In the genomic region with DNA sequence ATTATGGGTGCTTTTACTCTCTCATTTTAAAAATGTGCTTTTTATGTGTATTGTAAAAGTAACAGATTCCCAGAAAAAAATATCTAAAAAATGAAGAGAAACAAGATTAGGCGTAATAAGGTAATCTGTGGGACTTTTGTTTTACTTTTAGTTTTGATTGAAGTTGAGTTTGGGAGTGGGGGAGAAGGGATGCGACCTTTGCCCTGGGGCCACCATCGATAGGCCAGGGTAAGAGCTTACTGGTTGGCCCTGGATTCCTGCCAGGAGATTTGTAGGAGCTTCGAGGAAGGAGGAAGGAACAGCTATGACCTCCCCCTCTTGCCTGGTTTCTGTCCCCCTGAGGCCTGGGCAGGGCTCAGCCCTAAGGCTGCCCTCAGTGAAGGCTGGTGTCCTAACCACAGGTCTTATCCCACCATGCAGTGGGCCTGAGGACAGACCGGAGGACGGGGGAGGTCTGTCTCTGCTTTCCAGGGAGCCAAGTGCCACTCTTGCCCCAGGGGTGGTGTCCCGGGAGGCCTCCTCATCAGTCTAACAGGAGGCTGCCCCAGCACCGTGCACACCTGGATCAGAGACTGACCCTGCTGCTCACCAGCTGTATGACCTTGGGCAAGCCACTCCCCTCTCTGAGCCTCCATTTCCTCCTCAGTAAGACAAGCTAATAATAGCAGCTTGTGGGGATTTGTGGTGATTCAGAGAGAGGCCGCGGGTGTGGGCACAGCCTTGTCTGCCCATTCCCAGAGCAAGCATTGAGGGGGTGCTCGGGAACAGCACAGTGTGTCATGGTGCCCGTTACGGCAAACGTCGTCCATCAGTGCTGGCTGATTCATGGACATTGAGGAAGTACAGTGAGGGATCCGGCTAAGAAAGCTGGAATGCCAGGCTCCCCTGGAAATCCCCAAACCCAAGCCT, we compare ENCODE assay signal across 8 cellular contexts. TPM values are rescaled to one million over a fixed set of nuclear protein-coding genes. Genes with fewer than 3 reads are reported as not detected.
DNase-seq lines count a peak whose midpoint lies in the region; ATAC-seq and TF ChIP-seq lines count a peak whose summit lies in the region.

No MANE protein-coding gene starts in this region.

- no peaks in the 10 kb centered on the region for H4K20me1 ChIP-seq in IMR-90 (ENCODE audit: insufficient read depth, low read length)

- no peaks in the 10 kb centered on the region for H3K9me3 Mint-ChIP-seq in CD8-positive, alpha-beta T cell

- no peaks in the 10 kb centered on the region for H3K27me3 ChIP-seq in IMR-90 (ENCODE audit: control insufficient read depth, insufficient read depth, low read length)
- no peaks in the 10 kb centered on the region for H3K27me3 ChIP-seq in transverse colon
- no peaks in the 10 kb centered on the region for H3K27me3 ChIP-seq in CD8-positive, alpha-beta T cell (ENCODE audit: insufficient read depth, low read length)

- peak overlapping the region; percentile 97 for H2AK9ac ChIP-seq in IMR-90 (replicated peaks; ENCODE audit: low read depth, low read length, poor library complexity)

- H3K4me2 ChIP-seq in IMR-90 (ENCODE audit: low read depth, low read length), result no peak overlapping the region

- H3K9ac ChIP-seq in IMR-90 (ENCODE audit: low read depth, low read length), result no peak overlapping the region

- peak overlapping the region; percentile 79 for H4K5ac ChIP-seq in IMR-90 (ENCODE audit: low read depth, low read length)

- peak overlapping the region; percentile 90 for H2BK5ac ChIP-seq in IMR-90 (ENCODE audit: low read depth, low read length, poor library complexity, severe bottlenecking)

- no peak overlapping the region for H3K27ac Mint-ChIP-seq in CD8-positive, alpha-beta T cell

- H3K9me3 ChIP-seq in IMR-90 (ENCODE audit: control insufficient read depth, insufficient read depth, low read length) (no peaks in the 10 kb centered on the region), transverse colon (no peaks in the 10 kb centered on the region)
- H3K9me3 ChIP-seq in CD8-positive, alpha-beta T cell (ENCODE audit: low read length), result no peaks in the 10 kb centered on the region

- H2AK5ac ChIP-seq in IMR-90 (ENCODE audit: low read depth, low read length), result peak overlapping the region; percentile 96

- WGBS in IMR-90 (ENCODE audit: extremely low coverage in 2 of 2, insufficient read length in 1 of 2), 2 experiments, result 27 to 100% methylated on average over 1 to 8 of the region's 16 CpGs
- WGBS in transverse colon (ENCODE audit: low coverage in 1 of 2), 2 donors, result 37 to 39% methylated on average over 4 to 16 of the region's 16 CpGs

- no peak for TF ChIP-seq CTCF in IMR-90 (conservative IDR thresholded peaks at IDR 0.05; ENCODE audit: low read depth, low read length)
- TF ChIP-seq CTCF in transverse colon (IDR thresholded peaks at IDR 0.05), result no peak
- TF ChIP-seq CTCF in CD8-positive, alpha-beta T cell (IDR thresholded peaks at IDR 0.05), result no peak

- peak; percentile 82 for ATAC-seq in IMR-90 (ENCODE audit: low read depth)
- ATAC-seq in CD8-positive, alpha-beta T cell, result no peak

- peak overlapping the region; percentile 30 for H2BK20ac ChIP-seq in IMR-90 (ENCODE audit: low read depth, low read length)

- peak overlapping the region; percentile 21 to 89 for H4K8ac ChIP-seq in IMR-90 (ENCODE audit: low read depth in 2 of 2, low read length in 2 of 2)

- peaks cover 4 to 28% of the 10 kb centered on the region in 2 experiments; a peak in 3 of 4 replicates for H3K79me1 ChIP-seq in IMR-90 (ENCODE audit: low read depth in 1 of 2, low read length in 2 of 2)

- peak overlapping the region; percentile 67 for H2AFZ ChIP-seq in IMR-90 (replicated peaks; ENCODE audit: low read length, poor library complexity)

- peak overlapping the region; percentile 76 for H3K14ac ChIP-seq in IMR-90 (replicated peaks; ENCODE audit: low read depth, low read length)

- H3K36me3 Mint-ChIP-seq in CD8-positive, alpha-beta T cell, result no peaks in the 10 kb centered on the region

- peak overlapping the region; percentile 36; the same call in 1 of the 2 replicates for H3K56ac ChIP-seq in IMR-90 (ENCODE audit: extremely low read depth, insufficient read depth, low read length)

- POLR2A ChIA-PET in IMR-90 (lab: Charles Lee; ENCODE audit: unreplicated experiment), result no interaction called here
- POLR2A ChIA-PET in CD8-positive, alpha-beta T cell (lab: Charles Lee), result no interaction called here

- DNase-seq in IMR-90, result peak; percentile 95
- peak; percentile 85 for DNase-seq in amniotic stem cell (lab: John Stamatoyannopoulos, UW)
- DNase-seq in kidney glomerular epithelial cell (lab: John Stamatoyannopoulos, UW), result peak; percentile 93
- DNase-seq in transverse colon, result peak; percentile 81
- no peak for DNase-seq in NCI-H1105 (lab: John Stamatoyannopoulos, UW)
- no peak for DNase-seq in NCI-H748 (lab: John Stamatoyannopoulos, UW; ENCODE audit: unreplicated experiment)
- DNase-seq in caudate nucleus (lab: John Stamatoyannopoulos, UW), result no peak
- DNase-seq in CD8-positive, alpha-beta T cell, result no peak

- no peak overlapping the region for H3K4me3 Mint-ChIP-seq in CD8-positive, alpha-beta T cell

- H3K4me1 ChIP-seq in IMR-90 (ENCODE audit: control insufficient read depth, insufficient read depth, low read length) (peaks cover 17% of the 10 kb centered on the region), transverse colon (peaks cover 16 to 34% (median 32%) of the 10 kb centered on the region in 4 donors)
- H3K4me1 ChIP-seq in CD8-positive, alpha-beta T cell (ENCODE audit: insufficient read depth, low read length), result no peaks in the 10 kb centered on the region

- BruUV-seq in IMR-90 (replicated peaks; lab: Mats Ljungman, UMichigan), result no TSS peak

- TF ChIP-seq EP300 in transverse colon (IDR thresholded peaks at IDR 0.05; ENCODE audit: low read depth), result no peak

- in situ Hi-C loops in IMR-90 (cut with MboI; ENCODE audit: low sequenced_read_pairs), result no loop called here
- in situ Hi-C loops in transverse colon (cut with MboI; ENCODE audit: low pct_ligation_motif_present in 1 of 4, low pct_unique_long_range_greater_than_20kb in 1 of 4, low sequenced_read_pairs in 3 of 4), result no loop called here

- dilution Hi-C loops in IMR-90 (cut with HindIII; ENCODE audit: low sequenced_read_pairs, unreplicated experiment), result no loop called here

- H2BK120ac ChIP-seq in IMR-90 (ENCODE audit: low read depth, low read length), result peak overlapping the region; percentile 96

- intact Hi-C loops in IMR-90 (cut with micrococcal nuclease), result no loop called here
- intact Hi-C loops in transverse colon (cut with DNase I; ENCODE audit: low total_unique reads), result loop anchor here (10.0 kb wide), 1 partner anchor 1729 kb away; no protein-coding TSS in a partner anchor
- intact Hi-C loops in CD8-positive, alpha-beta T cell (cut with DNase I, micrococcal nuclease), result no loop called here

- peak overlapping the region; percentile 93 for H4K91ac ChIP-seq in IMR-90 (ENCODE audit: insufficient read depth, low read depth, low read length)

- H3K4ac ChIP-seq in IMR-90 (ENCODE audit: low read depth, low read length), result peak overlapping the region; percentile 94

- no peaks in the 10 kb centered on the region for H3K4me1 Mint-ChIP-seq in CD8-positive, alpha-beta T cell (ENCODE audit: low read depth)

- TF ChIP-seq RAD21 in IMR-90 (IDR thresholded peaks at IDR 0.05; ENCODE audit: low read length), result no peak; the same call in 1 of the 2 replicates

- peaks cover 5% of the 10 kb centered on the region for H3K27me3 Mint-ChIP-seq in CD8-positive, alpha-beta T cell (ENCODE audit: low read depth)

- peak overlapping the region; percentile 19 for H3K23ac ChIP-seq in IMR-90 (ENCODE audit: low read depth, low read length)

- peak overlapping the region; percentile 71 for H3K18ac ChIP-seq in IMR-90 (ENCODE audit: low read depth, low read length)

- H3K36me3 ChIP-seq in IMR-90 (ENCODE audit: control insufficient read depth, insufficient read depth, low read length) (peaks cover 59% of the 10 kb centered on the region), transverse colon (no peaks in the 10 kb centered on the region)
- H3K36me3 ChIP-seq in CD8-positive, alpha-beta T cell (ENCODE audit: insufficient read depth, low read length), result no peaks in the 10 kb centered on the region

- no peak overlapping the region for H3K4me3 ChIP-seq in IMR-90 (ENCODE audit: insufficient read depth, low read depth, low read length)
- no peak overlapping the region for H3K4me3 ChIP-seq in transverse colon
- H3K4me3 ChIP-seq in CD8-positive, alpha-beta T cell (ENCODE audit: low read depth, low read length), result no peak overlapping the region

- CTCF ChIA-PET in IMR-90 (lab: Yijun Ruan, JAX), result interaction anchor here (1.2 to 1.3 kb wide), 2 partner anchors 70 to 77 kb away, joined by 3 read pairs; no protein-coding TSS in a partner anchor
- CTCF ChIA-PET in CD8-positive, alpha-beta T cell (lab: Charles Lee), result no interaction called here

- H3K9me1 ChIP-seq in IMR-90 (ENCODE audit: insufficient read depth, low read length), result peaks cover 34% of the 10 kb centered on the region

- peak overlapping the region; percentile 78 for H2BK15ac ChIP-seq in IMR-90 (ENCODE audit: low read depth, low read length)

- TF ChIP-seq POLR2A in IMR-90 (IDR thresholded peaks at IDR 0.05; ENCODE audit: low read depth, low read length), result peak; percentile 28; the same call in 1 of the 2 replicates
- TF ChIP-seq POLR2A in transverse colon (IDR thresholded peaks at IDR 0.05), result no peak

- H3K27ac ChIP-seq in IMR-90 (ENCODE audit: insufficient read depth, low read length), result peak overlapping the region; percentile 58
- peak overlapping the region; percentile 62 to 82 (median 78) for H3K27ac ChIP-seq in transverse colon
- no peak overlapping the region for H3K27ac ChIP-seq in caudate nucleus (ENCODE audit: low read depth, low read length)
- H3K27ac ChIP-seq in CD8-positive, alpha-beta T cell (ENCODE audit: low read depth, low read length), result no peak overlapping the region

TF ChIP-seq in IMR-90, 13 proteins besides CTCF, POLR2A, EP300 and RAD21 (continues in another document):
- TF ChIP-seq, protein P1, sequence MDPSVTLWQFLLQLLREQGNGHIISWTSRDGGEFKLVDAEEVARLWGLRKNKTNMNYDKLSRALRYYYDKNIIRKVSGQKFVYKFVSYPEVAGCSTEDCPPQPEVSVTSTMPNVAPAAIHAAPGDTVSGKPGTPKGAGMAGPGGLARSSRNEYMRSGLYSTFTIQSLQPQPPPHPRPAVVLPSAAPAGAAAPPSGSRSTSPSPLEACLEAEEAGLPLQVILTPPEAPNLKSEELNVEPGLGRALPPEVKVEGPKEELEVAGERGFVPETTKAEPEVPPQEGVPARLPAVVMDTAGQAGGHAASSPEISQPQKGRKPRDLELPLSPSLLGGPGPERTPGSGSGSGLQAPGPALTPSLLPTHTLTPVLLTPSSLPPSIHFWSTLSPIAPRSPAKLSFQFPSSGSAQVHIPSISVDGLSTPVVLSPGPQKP (IDR thresholded peaks at IDR 0.05; ENCODE audit: borderline replicate concordance, low read depth, low read length), result no peak
- peak; percentile 24; the same call in 1 of the 2 replicates for TF ChIP-seq BHLHE40 (IDR thresholded peaks at IDR 0.05; ENCODE audit: low read depth, low read length)
- no peak for TF ChIP-seq MAFK (IDR thresholded peaks at IDR 0.05; ENCODE audit: low read depth, low read length)
- TF ChIP-seq FOS (IDR thresholded peaks at IDR 0.05; ENCODE audit: low read depth, low read length), result peak; percentile 78

RNA-seq across cellular contexts. Expression of a gene that starts 21.2 kb away (rescaled TPM):
- 237 and 268 TPM in 2 replicates for total RNA-seq in IMR-90 (2012; rRNA removed)
- polyA plus RNA-seq in IMR-90 (2012; rRNA removed), result 239 and 292 TPM in 2 replicates
- 370 and 502 TPM in 2 replicates for polyA plus RNA-seq in IMR-90 (2012; cell fraction: cytosol; rRNA removed)
- polyA plus RNA-seq in IMR-90 (2012; cell fraction: nucleus; rRNA removed; ENCODE audit: low replicate concordance), result 218 and 328 TPM in 2 replicates
- 10 to 100 TPM; 14.2 to 52.0 (median 21.7) TPM for total RNA-seq in transverse colon
- not detected for total RNA-seq in CD8-positive, alpha-beta T cell

Comparison
In these comparisons a context has a peak if more than half of its experiments do, and no peak if none do; other contexts are left out.
1. DNase-seq: peak in IMR-90 (single experiment), amniotic stem cell (single experiment), kidney glomerular epithelial cell (single experiment) and transverse colon (single experiment); none in NCI-H1105 (single experiment), NCI-H748 (single experiment), caudate nucleus (0 of 61) and CD8-positive, alpha-beta T cell (0 of 7).
2. H3K27ac ChIP-seq: peak in IMR-90 (single experiment) and transverse colon (4 of 4); none in caudate nucleus (single experiment) and CD8-positive, alpha-beta T cell (single experiment).
3. RNA of a gene that starts 21.2 kb away (total RNA-seq): 237 to 268 TPM in IMR-90 and 14.2 to 52.0 TPM in transverse colon; not detected in CD8-positive, alpha-beta T cell; every median in the first group is over 10 times any median in the second.